ENCODE assay signal across 10 cellular contexts in genomic region chr14:73763396-73763795, GRCh38. TPM values are rescaled to one million over a fixed set of nuclear protein-coding genes. Genes with fewer than 3 reads are reported as not detected.
DNase-seq lines count a peak whose midpoint lies in the region; ATAC-seq and TF ChIP-seq lines count a peak whose summit lies in the region.
"Had no signal": no experiment of that assay in that cellular context is flagged by ENCODE, and none has a peak within 500 bp of the region (broad histone marks: within the 10 kb centered on the region; RNA-seq: fewer than 3 reads in every experiment).

No MANE protein-coding gene starts in this region.

- peak overlapping the region; percentile 93 for H3K27ac ChIP-seq in OCI-LY1 (ENCODE audit: low read depth, low read length, poor library complexity, severe bottlenecking)
- H3K27ac ChIP-seq in gastroesophageal sphincter = peak overlapping the region in 3 of 4 donors; percentile 98 to 100 (median 99)
- H3K27ac ChIP-seq in gastrocnemius medialis = peak overlapping the region; percentile 89 to 98 (median 94)

- H3K36me3 ChIP-seq in OCI-LY1 (ENCODE audit: insufficient read depth, low read length) = no peaks in the 10 kb centered on the region
- H3K36me3 ChIP-seq in gastroesophageal sphincter = no peaks in the 10 kb centered on the region
- H3K36me3 ChIP-seq in gastrocnemius medialis = no peaks in the 10 kb centered on the region

- no peaks in the 10 kb centered on the region for H3F3A ChIP-seq in OCI-LY1 (ENCODE audit: insufficient read depth, low read length)

- DNase-seq in activated CD4-positive, alpha-beta T cell treated with anti-CD3 and anti-CD28 coated beads for 36 hours = no peak
- DNase-seq in activated CD4-positive, alpha-beta T cell treated with anti-CD3 and anti-CD28 coated beads, Interleukin-2, amount 50 U/mL, for 4 hours = no peak
- DNase-seq in gastrocnemius medialis (peak in 1 of 2 donors; percentile 50), iPS-NIHi7 (ENCODE audit: extremely low spot score) (no peak)
- DNase-seq: nucleus accumbens, PC-3 had no signal

- no peak for TF ChIP-seq CTCF in OCI-LY1 (IDR thresholded peaks at IDR 0.05; ENCODE audit: low read length)
- TF ChIP-seq CTCF in gastroesophageal sphincter (IDR thresholded peaks at IDR 0.05) = no peak
- no peak for TF ChIP-seq CTCF in gastrocnemius medialis (IDR thresholded peaks at IDR 0.05 in 4 of 5, conservative IDR thresholded peaks at IDR 0.05 in 1 of 5)

- H3K4me1 Mint-ChIP-seq in activated CD4-positive, alpha-beta T cell treated with anti-CD3 and anti-CD28 coated beads for 36 hours = peaks cover 60% of the 10 kb centered on the region

- H3K36me3 Mint-ChIP-seq in activated CD4-positive, alpha-beta T cell treated with anti-CD3 and anti-CD28 coated beads for 36 hours (ENCODE audit: low read depth) = peaks cover 9% of the 10 kb centered on the region

- H3K27me3 ChIP-seq in OCI-LY1 (ENCODE audit: insufficient read depth, low read length) = no peaks in the 10 kb centered on the region
- H3K27me3 ChIP-seq in gastroesophageal sphincter = no peaks in the 10 kb centered on the region
- H3K27me3 ChIP-seq in gastrocnemius medialis = no peaks in the 10 kb centered on the region

- WGBS in gastroesophageal sphincter (ENCODE audit: low coverage in 1 of 2), 2 donors = 56 to 64% methylated on average over 3 of the region's 3 CpGs

- H4K20me1 ChIP-seq in OCI-LY1 (ENCODE audit: insufficient read depth, low read length) = no peaks in the 10 kb centered on the region

- intact Hi-C loops in activated CD4-positive, alpha-beta T cell treated with anti-CD3 and anti-CD28 coated beads for 36 hours (cut with DNase I, micrococcal nuclease) = loop anchor here in 1 of 2 experiments (5.0 kb wide), 1 partner anchor 296 kb away; no protein-coding TSS in a partner anchor
- intact Hi-C loops in gastrocnemius medialis (cut with DNase I; ENCODE audit: low total_unique reads) = no loop called here

- H3K9me2 ChIP-seq in OCI-LY1 (ENCODE audit: low read depth, low read length) = no peaks in the 10 kb centered on the region

- H3K9ac ChIP-seq in OCI-LY1 (ENCODE audit: low read length) = no peak overlapping the region

- H3K27me3 Mint-ChIP-seq in activated CD4-positive, alpha-beta T cell treated with anti-CD3 and anti-CD28 coated beads for 36 hours = no peaks in the 10 kb centered on the region

- TF ChIP-seq POLR2A in gastroesophageal sphincter (IDR thresholded peaks at IDR 0.05) = no peak
- TF ChIP-seq POLR2A in gastrocnemius medialis (IDR thresholded peaks at IDR 0.05) = no peak

- in situ Hi-C loops in gastrocnemius medialis (cut with MboI; ENCODE audit: low sequenced_read_pairs in 4 of 4) = no loop called here

- no peak overlapping the region for H3K4me3 Mint-ChIP-seq in activated CD4-positive, alpha-beta T cell treated with anti-CD3 and anti-CD28 coated beads for 36 hours

- POLR2A ChIA-PET in activated CD4-positive, alpha-beta T cell treated with anti-CD3 and anti-CD28 coated beads for 36 hours (lab: Charles Lee) = interaction anchor here (1.2 to 1.8 kb wide), 2 partner anchors 8 to 10 kb away, joined by 4 to 13 read pairs; no protein-coding TSS in a partner anchor

- no peak for ATAC-seq in activated CD4-positive, alpha-beta T cell treated with anti-CD3 and anti-CD28 coated beads for 36 hours
- ATAC-seq in gastroesophageal sphincter = no peak
- peak in 1 of 2 donors; percentile 20 for ATAC-seq in gastrocnemius medialis
- ATAC-seq in GM21526 (IDR thresholded peaks at IDR 0.05; ENCODE audit: low FRiP score, unreplicated experiment) = no peak
- ATAC-seq in GM21447 (IDR thresholded peaks at IDR 0.05; ENCODE audit: unreplicated experiment) = no peak
- ATAC-seq: PC-3 had no signal

- H3K4me3 ChIP-seq in OCI-LY1 (ENCODE audit: low read depth, low read length, poor library complexity, severe bottlenecking) = no peak overlapping the region
- no peak overlapping the region for H3K4me3 ChIP-seq in gastroesophageal sphincter
- no peak overlapping the region for H3K4me3 ChIP-seq in gastrocnemius medialis

- peaks cover 19% of the 10 kb centered on the region for H3K79me2 ChIP-seq in OCI-LY1 (ENCODE audit: insufficient read depth, low read length)

- no peak for TF ChIP-seq EP300 in gastroesophageal sphincter (IDR thresholded peaks at IDR 0.05)

- CTCF ChIA-PET in activated CD4-positive, alpha-beta T cell treated with anti-CD3 and anti-CD28 coated beads for 36 hours (lab: Charles Lee) = interaction anchor here (0.6 to 6.5 kb wide), 4 partner anchors 10 to 104 kb away, joined by 3 to 68 read pairs (median 6); no protein-coding TSS in a partner anchor

- no peaks in the 10 kb centered on the region for H3K9me3 Mint-ChIP-seq in activated CD4-positive, alpha-beta T cell treated with anti-CD3 and anti-CD28 coated beads for 36 hours (ENCODE audit: low read depth)

- H3K9me3 ChIP-seq in OCI-LY1 (ENCODE audit: low read length) (no peaks in the 10 kb centered on the region), gastroesophageal sphincter (no peaks in the 10 kb centered on the region), gastrocnemius medialis (no peaks in the 10 kb centered on the region)

- H3K4me1 ChIP-seq in OCI-LY1 (ENCODE audit: insufficient read depth, low read length, severe bottlenecking) (peaks cover 75% of the 10 kb centered on the region), gastroesophageal sphincter (peaks cover 16 to 89% (median 53%) of the 10 kb centered on the region in 3 donors), gastrocnemius medialis (peaks cover 83 to 86% of the 10 kb centered on the region in 2 donors)

- H2AFZ ChIP-seq in OCI-LY1 (ENCODE audit: low read length) = no peak overlapping the region

- H3K27ac Mint-ChIP-seq in activated CD4-positive, alpha-beta T cell treated with anti-CD3 and anti-CD28 coated beads for 36 hours = peak overlapping the region; percentile 99

- H3K4me2 ChIP-seq in OCI-LY1 (ENCODE audit: low read length) = no peak overlapping the region; the same call in 1 of the 2 replicates

RNA-seq across cellular contexts. Expression of gene PNMA1, which starts 49.2 kb away (rescaled TPM):
- total RNA-seq in activated CD4-positive, alpha-beta T cell treated with anti-CD3 and anti-CD28 coated beads for 36 hours = 10 to 100 TPM; 23.2 to 28.8 TPM
- 10 to 100 TPM; 41.7 to 95.2 (median 47.6) TPM for total RNA-seq in gastroesophageal sphincter
- total RNA-seq in gastrocnemius medialis = 10 to 100 TPM in 1 of 4 donors, 1 to 10 TPM in 3; 7.6 to 18.5 (median 8.8) TPM
